Comparison of ENCODE assay signal across 19 cellular contexts in the genomic region with DNA sequence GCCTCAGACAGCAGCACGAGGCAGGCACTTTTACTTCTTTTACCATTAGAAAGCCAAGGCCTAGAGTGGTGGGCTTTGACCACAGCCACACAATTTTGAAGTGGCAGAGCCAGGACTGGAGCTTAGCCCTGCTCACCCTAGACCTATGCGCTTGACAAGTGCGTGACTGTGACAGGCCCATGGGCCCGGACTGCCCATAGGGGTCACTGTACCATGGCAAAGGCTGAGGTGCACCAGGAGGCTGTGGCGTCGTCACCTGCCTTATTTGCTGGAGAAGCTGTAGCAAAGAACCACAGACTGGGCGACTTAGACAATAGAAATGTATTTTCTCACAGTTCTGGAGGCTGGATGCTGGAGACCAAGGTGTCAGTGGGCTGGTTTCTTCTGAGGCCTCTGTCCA. TPM values are rescaled to one million over a fixed set of nuclear protein-coding genes. Genes with fewer than 3 reads are reported as not detected.
A peak's percentile ranks its signal among the peaks of the same experiment; 100 is the strongest.
DNase-seq lines count a peak whose midpoint lies in the region; ATAC-seq and TF ChIP-seq lines count a peak whose summit lies in the region.
"Had no signal": no experiment of that assay in that cellular context is flagged by ENCODE, and none has a peak within 500 bp of the region (broad histone marks: within the 10 kb centered on the region; RNA-seq: fewer than 3 reads in every experiment).

No MANE protein-coding gene starts in this region.

- no peak overlapping the region for H3K4me3 ChIP-seq in CD8-positive, alpha-beta T cell (ENCODE audit: low read depth, low read length)
- no peak overlapping the region for H3K4me3 ChIP-seq in HCT116 (replicated peaks in 1 of 2; ENCODE audit: low read depth in 1 of 2, low read length in 2 of 2)
- H3K4me3 ChIP-seq: gastroesophageal sphincter, upper lobe of right lung had no signal

- H3K36me3 ChIP-seq in CD8-positive, alpha-beta T cell (ENCODE audit: insufficient read depth, low read length): no peaks in the 10 kb centered on the region
- H3K36me3 ChIP-seq in HCT116 (ENCODE audit: control insufficient read depth in 1 of 2, insufficient read depth in 2 of 2, low read length in 2 of 2): no peaks in the 10 kb centered on the region

- H3K4me1 Mint-ChIP-seq in CD8-positive, alpha-beta T cell (ENCODE audit: low read depth): peaks cover 3% of the 10 kb centered on the region
- H3K4me1 Mint-ChIP-seq in activated CD8-positive, alpha-beta T cell treated with anti-CD3 and anti-CD28 coated beads, Interleukin-2, amount 10 ng/mL, durations not matched to agents 7 days and 5 days (ENCODE audit: low read depth): peaks cover 7% of the 10 kb centered on the region
- H3K4me1 Mint-ChIP-seq in nephron progenitor cell: peaks cover 36% of the 10 kb centered on the region
- H3K4me1 Mint-ChIP-seq in T-cell: peaks cover 5 to 7% (median 6%) of the 10 kb centered on the region in 3 donors

- RAD21 ChIA-PET in HCT116 (lab: Charles Lee; ENCODE audit: low non-redundant PET in 1 of 2, low total read pairs in 2 of 2, uncharacterized antibody in 2 of 2, unreplicated experiment in 2 of 2): no interaction called here

- no peak overlapping the region for H3K9ac ChIP-seq in HCT116 (ENCODE audit: low read length)

- no peak overlapping the region for H2AFZ ChIP-seq in HCT116 (ENCODE audit: low read depth, low read length, poor library complexity, severe bottlenecking)

- no peak for TF ChIP-seq CTCF in CD8-positive, alpha-beta T cell (IDR thresholded peaks at IDR 0.05)
- TF ChIP-seq CTCF in HCT116 (IDR thresholded peaks at IDR 0.05 in 2 of 3, conservative IDR thresholded peaks at IDR 0.05 in 1 of 3; ENCODE audit: borderline replicate concordance in 1 of 3, insufficient read depth in 1 of 3, low read depth in 2 of 3, low read length in 2 of 3) (peak in 2 of 3 experiments; percentile 39 to 40; a peak in 4 of 6 replicates), nephron progenitor cell (IDR thresholded peaks at IDR 0.05) (no peak)

- H3K27me3 ChIP-seq in CD8-positive, alpha-beta T cell (ENCODE audit: insufficient read depth, low read length): no peaks in the 10 kb centered on the region
- no peaks in the 10 kb centered on the region for H3K27me3 ChIP-seq in HCT116 (ENCODE audit: insufficient read depth, low read length)
- H3K27me3 ChIP-seq: gastroesophageal sphincter, neutrophil, upper lobe of right lung had no signal

- peak overlapping the region; percentile 55 for H3K27ac Mint-ChIP-seq in CD8-positive, alpha-beta T cell
- peak overlapping the region; percentile 25 for H3K27ac Mint-ChIP-seq in activated CD8-positive, alpha-beta T cell treated with anti-CD3 and anti-CD28 coated beads, Interleukin-2, amount 10 ng/mL, durations not matched to agents 7 days and 5 days
- H3K27ac Mint-ChIP-seq in nephron progenitor cell (peak overlapping the region; percentile 90), T-cell (peak overlapping the region in 1 of 2 donors; percentile 66)
- H3K27ac Mint-ChIP-seq: activated CD4-positive, alpha-beta memory T cell treated with anti-CD3 and anti-CD28 coated beads for 36 hours; activated T-helper 17 cell treated with anti-CD3 and anti-CD28 coated beads, Interleukin-2, amount 50 U/mL, for 72 hours; immature natural killer cell had no signal

- CTCF ChIA-PET in CD8-positive, alpha-beta T cell (lab: Charles Lee): interaction anchor here (0.5 to 1.4 kb wide), 5 partner anchors 16 to 147 kb away, joined by 3 to 4 read pairs (median 3); no protein-coding TSS in a partner anchor
- CTCF ChIA-PET in HCT116 (lab: Charles Lee): no interaction called here
- CTCF ChIA-PET in activated CD8-positive, alpha-beta T cell treated with anti-CD3 and anti-CD28 coated beads, Interleukin-2, amount 10 ng/mL, durations not matched to agents 7 days and 5 days (lab: Charles Lee): interaction anchor here (1.9 kb wide), 1 partner anchor 43 kb away, joined by 7 read pairs; no protein-coding TSS in a partner anchor
- CTCF ChIA-PET in T-cell (lab: Charles Lee): no interaction called here

- H3K27ac ChIP-seq in CD8-positive, alpha-beta T cell (ENCODE audit: low read depth, low read length): no peak overlapping the region
- no peak overlapping the region for H3K27ac ChIP-seq in HCT116 (ENCODE audit: low read depth, low read length)
- H3K27ac ChIP-seq: neutrophil, upper lobe of right lung had no signal

- no peak for TF ChIP-seq RAD21 in HCT116 (IDR thresholded peaks at IDR 0.05; ENCODE audit: low read depth)

- no peaks in the 10 kb centered on the region for H3K9me3 Mint-ChIP-seq in CD8-positive, alpha-beta T cell
- H3K9me3 Mint-ChIP-seq in activated CD8-positive, alpha-beta T cell treated with anti-CD3 and anti-CD28 coated beads, Interleukin-2, amount 10 ng/mL, durations not matched to agents 7 days and 5 days (ENCODE audit: insufficient read depth): no peaks in the 10 kb centered on the region
- H3K9me3 Mint-ChIP-seq in nephron progenitor cell (no peaks in the 10 kb centered on the region), T-cell (no peaks in the 10 kb centered on the region)
- H3K9me3 Mint-ChIP-seq: activated CD4-positive, alpha-beta memory T cell treated with anti-CD3 and anti-CD28 coated beads for 36 hours; activated T-helper 17 cell treated with anti-CD3 and anti-CD28 coated beads, Interleukin-2, amount 50 U/mL, for 72 hours; immature natural killer cell; stimulated activated naive B cell treated with anti-CD40 and anti-IgM and Interleukin-4, amounts not matched to agents 10 μg/mL and 1 μg/mL and 100 μg/mL, for 72 hours had no signal

- H3K79me2 ChIP-seq in HCT116 (ENCODE audit: insufficient read depth, low read length): no peaks in the 10 kb centered on the region

- intact Hi-C loops in CD8-positive, alpha-beta T cell (cut with DNase I, micrococcal nuclease): loop anchor here (5.0 to 10.0 kb wide), 2 partner anchors 75 to 417 kb away; no protein-coding TSS in a partner anchor
- intact Hi-C loops in HCT116 (cut with micrococcal nuclease): no loop called here

- H4K20me1 ChIP-seq in HCT116 (ENCODE audit: insufficient read depth): no peaks in the 10 kb centered on the region

- H3K9me3 ChIP-seq in CD8-positive, alpha-beta T cell (ENCODE audit: low read length): no peaks in the 10 kb centered on the region
- H3K9me3 ChIP-seq in HCT116 (ENCODE audit: control insufficient read depth in 1 of 2, insufficient read depth in 1 of 2, low read depth in 1 of 2, low read length in 2 of 2): no peaks in the 10 kb centered on the region
- H3K9me3 ChIP-seq: Caco-2, gastroesophageal sphincter, neutrophil, upper lobe of right lung had no signal

- no peak overlapping the region for H3K4me3 Mint-ChIP-seq in CD8-positive, alpha-beta T cell
- H3K4me3 Mint-ChIP-seq in activated CD8-positive, alpha-beta T cell treated with anti-CD3 and anti-CD28 coated beads, Interleukin-2, amount 10 ng/mL, durations not matched to agents 7 days and 5 days: no peak overlapping the region
- H3K4me3 Mint-ChIP-seq in nephron progenitor cell: no peak overlapping the region
- no peak overlapping the region for H3K4me3 Mint-ChIP-seq in T-cell
- H3K4me3 Mint-ChIP-seq: activated CD4-positive, alpha-beta memory T cell treated with anti-CD3 and anti-CD28 coated beads for 36 hours; activated T-helper 17 cell treated with anti-CD3 and anti-CD28 coated beads, Interleukin-2, amount 50 U/mL, for 72 hours; immature natural killer cell; stimulated activated naive B cell treated with anti-CD40 and anti-IgM and Interleukin-4, amounts not matched to agents 10 μg/mL and 1 μg/mL and 100 μg/mL, for 72 hours had no signal

- no peak for ATAC-seq in CD8-positive, alpha-beta T cell
- ATAC-seq in HCT116 (no peak), HG02763 (IDR thresholded peaks at IDR 0.05; ENCODE audit: unreplicated experiment) (no peak), T-cell (replicated peaks in 1 of 4) (no peak)
- ATAC-seq in activated CD8-positive, alpha-beta T cell treated with anti-CD3 and anti-CD28 coated beads, Interleukin-2, amount 10 ng/mL, durations not matched to agents 7 days and 5 days: no peak
- ATAC-seq: activated T-helper 17 cell treated with anti-CD3 and anti-CD28 coated beads, Interleukin-2, amount 50 U/mL, for 72 hours; gastroesophageal sphincter; stimulated activated naive B cell treated with anti-CD40 and anti-IgM and Interleukin-4, amounts not matched to agents 10 μg/mL and 1 μg/mL and 100 μg/mL, for 72 hours; upper lobe of right lung had no signal

- no TSS peak for BruUV-seq in HCT116 (replicated peaks; lab: Mats Ljungman, UMichigan)

- DNase-seq in CD8-positive, alpha-beta T cell: peak in 1 of 7 experiments; percentile 5
- DNase-seq in HCT116 (ENCODE audit: low read depth, low spot score) (no peak), nephron progenitor cell (no peak), activated gamma-delta T cell treated with Interleukin-2 at 50 U/mL for 16 hours (no peak), T-cell (no peak)
- no peak for DNase-seq in activated CD8-positive, alpha-beta T cell treated with anti-CD3 and anti-CD28 coated beads, Interleukin-2, amount 10 ng/mL, durations not matched to agents 7 days and 5 days
- DNase-seq: activated CD4-positive, alpha-beta memory T cell treated with anti-CD3 and anti-CD28 coated beads for 36 hours; effector CD8-positive, alpha-beta T cell; immature natural killer cell; NCI-H1436 treated with DMSO at 0.1 percent for 48 hours; NCI-H510A treated with DMSO at 0.1 percent for 48 hours; stimulated activated naive B cell treated with anti-CD40 and anti-IgM and Interleukin-4, amounts not matched to agents 10 μg/mL and 1 μg/mL and 100 μg/mL, for 72 hours; upper lobe of right lung had no signal

- POLR2A ChIA-PET in CD8-positive, alpha-beta T cell (lab: Charles Lee): no interaction called here
- POLR2A ChIA-PET in HCT116 (lab: Charles Lee) (no interaction called here), T-cell (lab: Charles Lee) (interaction anchor here in 1 of 2 donors (0.6 kb wide), 1 partner anchor 175 kb away, joined by 4 read pairs; no protein-coding TSS in a partner anchor)
- POLR2A ChIA-PET in activated CD8-positive, alpha-beta T cell treated with anti-CD3 and anti-CD28 coated beads, Interleukin-2, amount 10 ng/mL, durations not matched to agents 7 days and 5 days (lab: Charles Lee): no interaction called here

- H3K36me3 Mint-ChIP-seq in CD8-positive, alpha-beta T cell: no peaks in the 10 kb centered on the region
- no peaks in the 10 kb centered on the region for H3K36me3 Mint-ChIP-seq in activated CD8-positive, alpha-beta T cell treated with anti-CD3 and anti-CD28 coated beads, Interleukin-2, amount 10 ng/mL, durations not matched to agents 7 days and 5 days (ENCODE audit: low read depth)
- no peaks in the 10 kb centered on the region for H3K36me3 Mint-ChIP-seq in nephron progenitor cell (ENCODE audit: low read depth)
- H3K36me3 Mint-ChIP-seq in T-cell: no peaks in the 10 kb centered on the region
- H3K36me3 Mint-ChIP-seq: activated CD4-positive, alpha-beta memory T cell treated with anti-CD3 and anti-CD28 coated beads for 36 hours; immature natural killer cell had no signal

- no peak for TF ChIP-seq POLR2A in HCT116 (IDR thresholded peaks at IDR 0.05; ENCODE audit: borderline replicate concordance, extremely low read depth, insufficient read depth, insufficient read length)

- peaks cover 5% of the 10 kb centered on the region for H3K4me1 ChIP-seq in CD8-positive, alpha-beta T cell (ENCODE audit: insufficient read depth, low read length)
- H3K4me1 ChIP-seq in HCT116 (ENCODE audit: control insufficient read depth in 1 of 2, insufficient read depth in 2 of 2, low read length in 2 of 2): peaks cover 6 to 10% of the 10 kb centered on the region in 2 experiments; a peak in 3 of 4 replicates

- no peaks in the 10 kb centered on the region for H3K27me3 Mint-ChIP-seq in CD8-positive, alpha-beta T cell (ENCODE audit: low read depth)
- no peaks in the 10 kb centered on the region for H3K27me3 Mint-ChIP-seq in activated CD8-positive, alpha-beta T cell treated with anti-CD3 and anti-CD28 coated beads, Interleukin-2, amount 10 ng/mL, durations not matched to agents 7 days and 5 days (ENCODE audit: low read depth)
- H3K27me3 Mint-ChIP-seq in nephron progenitor cell (ENCODE audit: low read depth, poor library complexity): peaks cover 7% of the 10 kb centered on the region
- no peaks in the 10 kb centered on the region for H3K27me3 Mint-ChIP-seq in T-cell
- H3K27me3 Mint-ChIP-seq: activated CD4-positive, alpha-beta memory T cell treated with anti-CD3 and anti-CD28 coated beads for 36 hours; activated T-helper 17 cell treated with anti-CD3 and anti-CD28 coated beads, Interleukin-2, amount 50 U/mL, for 72 hours; stimulated activated naive B cell treated with anti-CD40 and anti-IgM and Interleukin-4, amounts not matched to agents 10 μg/mL and 1 μg/mL and 100 μg/mL, for 72 hours had no signal

- no peaks in the 10 kb centered on the region for H3K9me2 ChIP-seq in HCT116 (ENCODE audit: insufficient read depth)

- H3K4me2 ChIP-seq in HCT116 (ENCODE audit: low read length): no peak overlapping the region

RNA-seq across cellular contexts. Expression of a gene that starts 2.6 kb away (rescaled TPM):
- not detected for total RNA-seq in CD8-positive, alpha-beta T cell
- total RNA-seq in HCT116 (2021; ENCODE audit: unreplicated experiment): not detected
- not detected in 2 replicates for polyA plus RNA-seq in HCT116 (2012)
- not detected for total RNA-seq in activated CD8-positive, alpha-beta T cell treated with anti-CD3 and anti-CD28 coated beads, Interleukin-2, amount 10 ng/mL, durations not matched to agents 7 days and 5 days
- total RNA-seq in T-cell: not detected
- total RNA-seq: activated CD4-positive, alpha-beta memory T cell treated with anti-CD3 and anti-CD28 coated beads for 36 hours; activated T-helper 17 cell treated with anti-CD3 and anti-CD28 coated beads, Interleukin-2, amount 50 U/mL, for 72 hours; gastroesophageal sphincter; mesenteric fat pad; upper lobe of right lung had no signal
- polyA plus RNA-seq: immature natural killer cell had no signal

RNA-seq across cellular contexts. Expression of a gene that starts 3.7 kb away (rescaled TPM):
- 1 to 10 TPM; 1.4 to 2.2 TPM for total RNA-seq in CD8-positive, alpha-beta T cell
- total RNA-seq in HCT116 (2021; ENCODE audit: unreplicated experiment) (0.59 TPM), T-cell (1 to 10 TPM; 1.8 to 4.1 (median 2.6) TPM)
- polyA plus RNA-seq in HCT116 (2012): 0.32 and 0.38 TPM in 2 replicates
- 1 to 10 TPM; 1.6 TPM for total RNA-seq in activated CD8-positive, alpha-beta T cell treated with anti-CD3 and anti-CD28 coated beads, Interleukin-2, amount 10 ng/mL, durations not matched to agents 7 days and 5 days
- polyA plus RNA-seq: immature natural killer cell had no signal

RNA-seq across cellular contexts. Expression of a gene that starts 18.9 kb away (rescaled TPM):
- under 1 TPM in 1 of 2 experiments, not detected in 1; 0.30 TPM for total RNA-seq in CD8-positive, alpha-beta T cell
- 6.0 TPM for total RNA-seq in HCT116 (2021; ENCODE audit: unreplicated experiment)
- 8.7 and 9.7 TPM in 2 replicates for polyA plus RNA-seq in HCT116 (2012)
- total RNA-seq in activated CD8-positive, alpha-beta T cell treated with anti-CD3 and anti-CD28 coated beads, Interleukin-2, amount 10 ng/mL, durations not matched to agents 7 days and 5 days: not detected
- total RNA-seq in T-cell: under 1 TPM in 3 of 5 donors, not detected in 2; 0.36 to 0.54 (median 0.50) TPM
- total RNA-seq: activated T-helper 17 cell treated with anti-CD3 and anti-CD28 coated beads, Interleukin-2, amount 50 U/mL, for 72 hours had no signal
- polyA plus RNA-seq: immature natural killer cell had no signal

RNA-seq across cellular contexts. Expression of a gene that starts 55.6 kb away (rescaled TPM):
- 100 to 1,000 TPM in 1 of 2 experiments, 10 to 100 TPM in 1; 96.5 to 115 TPM for total RNA-seq in CD8-positive, alpha-beta T cell
- total RNA-seq in HCT116 (2021; ENCODE audit: unreplicated experiment) (38.5 TPM), T-cell (10 to 100 TPM; 52.5 to 65.2 (median 59.6) TPM)
- polyA plus RNA-seq in HCT116 (2012): 43.1 and 49.7 TPM in 2 replicates
- 10 to 100 TPM; 51.0 to 52.6 TPM for total RNA-seq in activated CD8-positive, alpha-beta T cell treated with anti-CD3 and anti-CD28 coated beads, Interleukin-2, amount 10 ng/mL, durations not matched to agents 7 days and 5 days

Comparison
In these comparisons a context has a peak if more than half of its experiments do, and no peak if none do; other contexts are left out.
1. CTCF ChIP-seq: peak in HCT116 (2 of 3); none in CD8-positive, alpha-beta T cell (single experiment) and nephron progenitor cell (single experiment).
2. CTCF ChIA-PET loops: an anchor here in CD8-positive, alpha-beta T cell (0.5 to 1.4 kb wide) and activated CD8-positive, alpha-beta T cell treated with anti-CD3 and anti-CD28 coated beads, Interleukin-2, amount 10 ng/mL, durations not matched to agents 7 days and 5 days (1.9 kb wide); none called in HCT116 and T-cell.